Comparison of ENCODE assay signal across 9 cellular contexts in genomic region chr2:128321421-128321775, GRCh38. TPM values are rescaled to one million over a fixed set of nuclear protein-coding genes. Genes with fewer than 3 reads are reported as not detected.
DNase-seq lines count a peak whose midpoint lies in the region; ATAC-seq and TF ChIP-seq lines count a peak whose summit lies in the region.
"Had no signal": no experiment of that assay in that cellular context is flagged by ENCODE, and none has a peak within 500 bp of the region (broad histone marks: within the 10 kb centered on the region; RNA-seq: fewer than 3 reads in every experiment).

No MANE protein-coding gene starts in this region.

- no peak overlapping the region for H3K27ac ChIP-seq in CD4-positive, CD25-positive, alpha-beta regulatory T cell (ENCODE audit: insufficient read depth, low read length, poor library complexity, severe bottlenecking)
- peak overlapping the region in 33 of 59 donors; percentile 3 to 92 (median 76) for H3K27ac ChIP-seq in dorsolateral prefrontal cortex

- peak overlapping the region; percentile 78 to 92 (median 86) for H3K4me3 Mint-ChIP-seq in CD4-positive, CD25-positive, alpha-beta regulatory T cell
- peak overlapping the region; percentile 91 for H3K4me3 Mint-ChIP-seq in neural crest cell

- no peak for TF ChIP-seq CTCF in dorsolateral prefrontal cortex (IDR thresholded peaks at IDR 0.05 in 54 of 56, conservative IDR thresholded peaks at IDR 0.05 in 2 of 56; ENCODE audit: low read depth in 1 of 56, partially characterized antibody in 56 of 56)
- no peak for TF ChIP-seq CTCF in neural crest cell (conservative IDR thresholded peaks at IDR 0.05)

- peaks cover 0 to 28% (median 16%) of the 10 kb centered on the region in 4 donors for H3K4me1 Mint-ChIP-seq in CD4-positive, CD25-positive, alpha-beta regulatory T cell
- H3K4me1 Mint-ChIP-seq in neural crest cell, result peaks cover 15% of the 10 kb centered on the region

- ATAC-seq in CD4-positive, CD25-positive, alpha-beta regulatory T cell (ENCODE audit: low read depth in 2 of 2), result no peak
- ATAC-seq in GM18858 (IDR thresholded peaks at IDR 0.05; ENCODE audit: unreplicated experiment) (no peak), GM19463 (IDR thresholded peaks at IDR 0.05; ENCODE audit: unreplicated experiment) (no peak)

- no peaks in the 10 kb centered on the region for H3K9me3 ChIP-seq in CD4-positive, CD25-positive, alpha-beta regulatory T cell (ENCODE audit: control insufficient read depth in 2 of 2, low read length in 2 of 2)
- H3K9me3 ChIP-seq in NT2/D1 (ENCODE audit: insufficient read depth, low read length), result no peaks in the 10 kb centered on the region
- H3K9me3 ChIP-seq: HAP-1 had no signal

- no peak overlapping the region for H3K4me3 ChIP-seq in CD4-positive, CD25-positive, alpha-beta regulatory T cell (ENCODE audit: low read depth, low read length)
- H3K4me3 ChIP-seq in NT2/D1 (ENCODE audit: insufficient read length, low read depth) (no peak overlapping the region), dorsolateral prefrontal cortex (peak overlapping the region in 47 of 59 donors; percentile 48 to 81 (median 68))

- peaks cover 18% of the 10 kb centered on the region for H3K27me3 Mint-ChIP-seq in CD4-positive, CD25-positive, alpha-beta regulatory T cell
- H3K27me3 Mint-ChIP-seq in neural crest cell (ENCODE audit: low read depth), result peaks cover 16% of the 10 kb centered on the region

- peak overlapping the region; percentile 6 for H3K9ac ChIP-seq in NT2/D1 (ENCODE audit: insufficient read length, low read depth)

- no peaks in the 10 kb centered on the region for H3K36me3 Mint-ChIP-seq in CD4-positive, CD25-positive, alpha-beta regulatory T cell
- no peaks in the 10 kb centered on the region for H3K36me3 Mint-ChIP-seq in neural crest cell (ENCODE audit: low read depth)

- no peak for DNase-seq in CD4-positive, CD25-positive, alpha-beta regulatory T cell
- DNase-seq in NT2/D1 (ENCODE audit: low read depth, low spot score) (no peak), dorsolateral prefrontal cortex (peak in 4 of 10 donors; percentile 17 to 47 (median 36)), neural crest cell (ENCODE audit: low read depth, low spot score) (no peak), dermis blood vessel endothelial cell (no peak), NCI-H187 treated with DMSO at 0.1 percent for 48 hours (lab: John Stamatoyannopoulos, UW) (no peak)

- H3K4me1 ChIP-seq in CD4-positive, CD25-positive, alpha-beta regulatory T cell (ENCODE audit: control insufficient read depth, insufficient read depth, low read length, poor library complexity, severe bottlenecking), result peaks cover 28% of the 10 kb centered on the region
- H3K4me1 ChIP-seq in NT2/D1 (ENCODE audit: insufficient read depth, insufficient read length), result peaks cover 37% of the 10 kb centered on the region

- peak overlapping the region in 1 of 3 donors; percentile 84 for H3K27ac Mint-ChIP-seq in CD4-positive, CD25-positive, alpha-beta regulatory T cell
- peak overlapping the region; percentile 13 for H3K27ac Mint-ChIP-seq in neural crest cell (ENCODE audit: unreplicated experiment)

- no peaks in the 10 kb centered on the region for H3K36me3 ChIP-seq in CD4-positive, CD25-positive, alpha-beta regulatory T cell (ENCODE audit: control insufficient read depth, insufficient read depth, low read length)
- H3K36me3 ChIP-seq in NT2/D1 (ENCODE audit: insufficient read depth, insufficient read length, low read length), result peaks cover 13% of the 10 kb centered on the region
- H3K36me3 ChIP-seq: HAP-1 had no signal

- no peaks in the 10 kb centered on the region for H3K9me3 Mint-ChIP-seq in CD4-positive, CD25-positive, alpha-beta regulatory T cell
- no peaks in the 10 kb centered on the region for H3K9me3 Mint-ChIP-seq in neural crest cell

- intact Hi-C loops in dorsolateral prefrontal cortex (cut with DNase I), result loop anchor here (5.0 to 10.0 kb wide), 6 partner anchors 144 to 1601 kb away; no protein-coding TSS in a partner anchor

- H3K27me3 ChIP-seq in CD4-positive, CD25-positive, alpha-beta regulatory T cell (ENCODE audit: control insufficient read depth, insufficient read depth, low read length), result no peaks in the 10 kb centered on the region
- H3K27me3 ChIP-seq in NT2/D1 (ENCODE audit: insufficient read depth, insufficient read length) (peaks cover 15% of the 10 kb centered on the region), dorsolateral prefrontal cortex (no peaks in the 10 kb centered on the region)

RNA-seq across cellular contexts. Expression of gene HS6ST1, which starts 2.7 kb away (rescaled TPM):
- total RNA-seq in CD4-positive, CD25-positive, alpha-beta regulatory T cell, result 7.6 TPM
- polyA plus RNA-seq in CD4-positive, CD25-positive, alpha-beta regulatory T cell, result 1 to 10 TPM; 1.1 to 1.8 (median 1.3) TPM
- total RNA-seq in dorsolateral prefrontal cortex, result 100 to 1,000 TPM in 78 of 120 experiments, 10 to 100 TPM in 42; 63.1 to 197 (median 109) TPM
- total RNA-seq in neural crest cell, result 39.8 and 40.3 TPM in 2 replicates
- 20.2 and 27.1 TPM in 2 replicates for total RNA-seq in dermis blood vessel endothelial cell

Comparison
In these comparisons a context has a peak if more than half of its experiments do, and no peak if none do; other contexts are left out.
1. H3K4me3 ChIP-seq: peak in dorsolateral prefrontal cortex (47 of 59); none in CD4-positive, CD25-positive, alpha-beta regulatory T cell (single experiment) and NT2/D1 (single experiment).